Comparison of ENCODE assay signal across 6 cellular contexts in the genomic region with DNA sequence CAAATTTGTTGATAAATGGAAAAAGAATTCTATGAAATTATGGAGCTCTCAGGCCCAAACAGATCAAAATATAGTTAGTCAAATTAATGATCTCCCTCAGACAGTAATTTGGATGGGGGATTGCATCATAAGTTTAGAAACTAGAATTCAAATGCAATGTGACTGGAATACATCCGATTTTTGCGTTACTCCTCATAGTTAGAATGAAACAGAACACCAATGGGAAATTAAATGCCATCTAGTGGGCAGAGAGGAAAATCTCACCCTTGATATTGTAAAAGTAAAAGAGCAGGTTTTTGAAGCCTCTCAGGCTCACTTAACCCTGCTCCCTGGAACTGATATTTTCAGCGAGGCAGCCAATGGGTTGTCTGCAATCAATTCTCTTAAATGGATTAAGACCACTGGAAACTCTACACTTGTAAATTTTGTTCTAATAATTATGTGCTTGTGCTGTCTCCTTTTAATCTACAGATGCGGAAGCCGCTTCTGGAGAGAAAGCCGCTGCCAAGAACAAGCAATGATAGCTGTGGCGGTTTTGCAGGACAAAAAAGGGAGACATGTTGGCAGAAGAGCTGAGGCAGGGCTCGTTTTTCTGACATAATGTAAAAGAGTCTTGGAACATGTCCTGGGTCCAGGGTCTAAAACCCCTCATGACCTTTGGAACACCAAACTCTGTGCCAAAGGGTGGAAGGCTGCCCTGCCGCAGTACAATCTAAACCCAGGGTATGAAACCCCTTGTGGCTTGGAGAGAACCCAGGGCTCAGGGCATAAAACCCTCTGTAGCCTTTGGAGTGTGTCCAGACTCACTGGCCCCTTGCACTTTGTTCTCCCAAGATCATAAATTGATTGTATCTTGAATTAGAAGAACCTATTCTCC. TPM values are rescaled to one million over a fixed set of nuclear protein-coding genes. Genes with fewer than 3 reads are reported as not detected.
DNase-seq lines count a peak whose midpoint lies in the region; ATAC-seq lines count a peak whose summit lies in the region.
"Had no signal": no experiment of that assay in that cellular context is flagged by ENCODE, and none has a peak within 500 bp of the region (broad histone marks: within the 10 kb centered on the region; RNA-seq: fewer than 3 reads in every experiment).

No MANE protein-coding gene starts in this region.

- peaks cover 9% of the 10 kb centered on the region for H3K9me3 Mint-ChIP-seq in activated CD8-positive, alpha-beta memory T cell treated with anti-CD3 and anti-CD28 coated beads, Interleukin-2, amount 10 ng/mL, durations not matched to agents 7 days and 5 days (ENCODE audit: low read depth)

- peak; percentile 59 for DNase-seq in H4 (ENCODE audit: low spot score)
- DNase-seq in SK-MEL-5 (ENCODE audit: low read depth, low spot score): peak; percentile 53
- no peak for DNase-seq in left colon
- no peak for DNase-seq in activated CD8-positive, alpha-beta memory T cell treated with anti-CD3 and anti-CD28 coated beads, Interleukin-2, amount 10 ng/mL, durations not matched to agents 7 days and 5 days

- intact Hi-C loops in left colon (cut with DNase I, micrococcal nuclease): no loop called here

- no peak overlapping the region for H3K27ac Mint-ChIP-seq in activated CD8-positive, alpha-beta memory T cell treated with anti-CD3 and anti-CD28 coated beads, Interleukin-2, amount 10 ng/mL, durations not matched to agents 7 days and 5 days
- H3K27ac Mint-ChIP-seq: stimulated activated naive CD8-positive, alpha-beta T cell treated with anti-CD3 and anti-CD28 coated beads, Interleukin-15, Interleukin-2, amounts not matched to agents 100 ng/mL and 50 ng/mL, for 24 hours had no signal

- peaks cover 38% of the 10 kb centered on the region for H3K36me3 Mint-ChIP-seq in activated CD8-positive, alpha-beta memory T cell treated with anti-CD3 and anti-CD28 coated beads, Interleukin-2, amount 10 ng/mL, durations not matched to agents 7 days and 5 days

- H3K27me3 Mint-ChIP-seq in activated CD8-positive, alpha-beta memory T cell treated with anti-CD3 and anti-CD28 coated beads, Interleukin-2, amount 10 ng/mL, durations not matched to agents 7 days and 5 days: no peaks in the 10 kb centered on the region
- H3K27me3 Mint-ChIP-seq: stimulated activated naive CD8-positive, alpha-beta T cell treated with anti-CD3 and anti-CD28 coated beads, Interleukin-15, Interleukin-2, amounts not matched to agents 100 ng/mL and 50 ng/mL, for 24 hours had no signal

- in situ Hi-C loops in SK-MEL-5 (cut with HindIII; ENCODE audit: low pct_unique_long_range_greater_than_20kb, low sequenced_read_pairs): no loop called here

- CTCF ChIA-PET in activated CD8-positive, alpha-beta memory T cell treated with anti-CD3 and anti-CD28 coated beads, Interleukin-2, amount 10 ng/mL, durations not matched to agents 7 days and 5 days (lab: Charles Lee): no interaction called here

- no peak overlapping the region for H3K4me3 Mint-ChIP-seq in activated CD8-positive, alpha-beta memory T cell treated with anti-CD3 and anti-CD28 coated beads, Interleukin-2, amount 10 ng/mL, durations not matched to agents 7 days and 5 days
- H3K4me3 Mint-ChIP-seq: stimulated activated naive CD8-positive, alpha-beta T cell treated with anti-CD3 and anti-CD28 coated beads, Interleukin-15, Interleukin-2, amounts not matched to agents 100 ng/mL and 50 ng/mL, for 24 hours had no signal

- H3K4me1 Mint-ChIP-seq in activated CD8-positive, alpha-beta memory T cell treated with anti-CD3 and anti-CD28 coated beads, Interleukin-2, amount 10 ng/mL, durations not matched to agents 7 days and 5 days: peaks cover 5% of the 10 kb centered on the region

- peak; percentile 76 for ATAC-seq in left colon
- ATAC-seq in activated CD8-positive, alpha-beta memory T cell treated with anti-CD3 and anti-CD28 coated beads, Interleukin-2, amount 10 ng/mL, durations not matched to agents 7 days and 5 days: no peak
- no peak for ATAC-seq in HG03460 (IDR thresholded peaks at IDR 0.05; ENCODE audit: unreplicated experiment)

RNA-seq across cellular contexts. Expression of a gene that starts 12.9 kb away (rescaled TPM):
- 4.9 and 12.1 TPM in 2 replicates for total RNA-seq in H4 (2014; rRNA removed; shearing (Covaris generic))
- 7.7 and 8.1 TPM in 2 replicates for total RNA-seq in SK-MEL-5 (2014; rRNA removed; shearing (Covaris generic))
- 2.9 and 3.2 TPM in 2 replicates for polyA plus RNA-seq in SK-MEL-5 (2015; cell fraction: cytosol; rRNA removed)
- polyA plus RNA-seq in SK-MEL-5 (2015; cell fraction: nucleus; rRNA removed): 10.0 and 21.8 TPM in 2 replicates
- total RNA-seq in left colon: 10 to 100 TPM; 12.3 TPM
- 10 to 100 TPM; 17.8 to 24.0 TPM for total RNA-seq in activated CD8-positive, alpha-beta memory T cell treated with anti-CD3 and anti-CD28 coated beads, Interleukin-2, amount 10 ng/mL, durations not matched to agents 7 days and 5 days

RNA-seq across cellular contexts. Expression of a gene that starts 14.7 kb away (rescaled TPM):
- total RNA-seq in H4 (2014; rRNA removed; shearing (Covaris generic)): 3.6 and 11.1 TPM in 2 replicates
- 0.48 and 1.6 TPM in 2 replicates for total RNA-seq in SK-MEL-5 (2014; rRNA removed; shearing (Covaris generic))
- polyA plus RNA-seq in SK-MEL-5 (2015; cell fraction: cytosol; rRNA removed): 0.55 and 0.82 TPM in 2 replicates
- 5.0 and 13.3 TPM in 2 replicates for polyA plus RNA-seq in SK-MEL-5 (2015; cell fraction: nucleus; rRNA removed)
- total RNA-seq in left colon: 10 to 100 TPM; 14.6 to 15.4 TPM
- 10 to 100 TPM; 26.7 to 28.1 TPM for total RNA-seq in activated CD8-positive, alpha-beta memory T cell treated with anti-CD3 and anti-CD28 coated beads, Interleukin-2, amount 10 ng/mL, durations not matched to agents 7 days and 5 days

RNA-seq across cellular contexts. Expression of a gene that starts 31.7 kb away (rescaled TPM):
- total RNA-seq in H4 (2014; rRNA removed; shearing (Covaris generic)): 0.50 TPM in 1 of 2 replicates, not detected in the other
- 0.45 and 3.5 TPM in 2 replicates for total RNA-seq in SK-MEL-5 (2014; rRNA removed; shearing (Covaris generic))
- 0.32 and 0.54 TPM in 2 replicates for polyA plus RNA-seq in SK-MEL-5 (2015; cell fraction: cytosol; rRNA removed)
- polyA plus RNA-seq in SK-MEL-5 (2015; cell fraction: nucleus; rRNA removed): 2.0 TPM in 2 replicates
- 1 to 10 TPM in 1 of 2 donors, under 1 TPM in 1; 0.98 to 2.1 TPM for total RNA-seq in left colon
- total RNA-seq in activated CD8-positive, alpha-beta memory T cell treated with anti-CD3 and anti-CD28 coated beads, Interleukin-2, amount 10 ng/mL, durations not matched to agents 7 days and 5 days: 1 to 10 TPM; 5.7 to 6.6 TPM

RNA-seq across cellular contexts. Expression of a gene that starts 44.0 kb away (rescaled TPM):
- total RNA-seq in H4 (2014; rRNA removed; shearing (Covaris generic)): 2.5 and 8.7 TPM in 2 replicates
- total RNA-seq in SK-MEL-5 (2014; rRNA removed; shearing (Covaris generic)): 3.6 and 4.2 TPM in 2 replicates
- 2.8 and 3.5 TPM in 2 replicates for polyA plus RNA-seq in SK-MEL-5 (2015; cell fraction: cytosol; rRNA removed)
- polyA plus RNA-seq in SK-MEL-5 (2015; cell fraction: nucleus; rRNA removed): 10.4 and 12.7 TPM in 2 replicates
- 1 to 10 TPM; 2.6 to 3.0 TPM for total RNA-seq in left colon
- total RNA-seq in activated CD8-positive, alpha-beta memory T cell treated with anti-CD3 and anti-CD28 coated beads, Interleukin-2, amount 10 ng/mL, durations not matched to agents 7 days and 5 days: 1 to 10 TPM; 7.6 to 9.3 TPM

RNA-seq across cellular contexts. Expression of a gene that starts 53.9 kb away (rescaled TPM):
- 4.3 and 11.9 TPM in 2 replicates for total RNA-seq in H4 (2014; rRNA removed; shearing (Covaris generic))
- total RNA-seq in SK-MEL-5 (2014; rRNA removed; shearing (Covaris generic)): 10.2 and 13.2 TPM in 2 replicates
- 7.2 and 7.4 TPM in 2 replicates for polyA plus RNA-seq in SK-MEL-5 (2015; cell fraction: cytosol; rRNA removed)
- 56.4 and 59.6 TPM in 2 replicates for polyA plus RNA-seq in SK-MEL-5 (2015; cell fraction: nucleus; rRNA removed)
- 10 to 100 TPM; 50.5 to 64.8 TPM for total RNA-seq in left colon
- total RNA-seq in activated CD8-positive, alpha-beta memory T cell treated with anti-CD3 and anti-CD28 coated beads, Interleukin-2, amount 10 ng/mL, durations not matched to agents 7 days and 5 days: 10 to 100 TPM; 30.8 to 41.2 TPM

Comparison
In these comparisons a context has a peak if more than half of its experiments do, and no peak if none do; other contexts are left out.
1. DNase-seq: peak in H4 (single experiment) and SK-MEL-5 (single experiment); none in left colon (0 of 2) and activated CD8-positive, alpha-beta memory T cell treated with anti-CD3 and anti-CD28 coated beads, Interleukin-2, amount 10 ng/mL, durations not matched to agents 7 days and 5 days (single experiment).